In genomic region chr5:181205735-181206401, GRCh38 we compare ENCODE assay signal across 8 cellular contexts. TPM values are rescaled to one million over a fixed set of nuclear protein-coding genes. Genes with fewer than 3 reads are reported as not detected.
A peak's percentile ranks its signal among the peaks of the same experiment; 100 is the strongest.
DNase-seq lines count a peak whose midpoint lies in the region; ATAC-seq and TF ChIP-seq lines count a peak whose summit lies in the region.

No MANE protein-coding gene starts in this region.

- TF ChIP-seq POLR2A in tibial nerve (IDR thresholded peaks at IDR 0.05): no peak

- peak; percentile 40 to 46 for DNase-seq in activated CD4-positive, alpha-beta T cell treated with anti-CD3 and anti-CD28 coated beads for 4 hours
- no peak for DNase-seq in activated CD4-positive, alpha-beta T cell treated with anti-CD3 and anti-CD28 coated beads for 1 hour
- no peak for DNase-seq in astrocyte of the cerebellum (ENCODE audit: low read depth)
- DNase-seq in tibial nerve (ENCODE audit: low spot score in 2 of 2): no peak
- no peak for DNase-seq in mucosa of gallbladder (ENCODE audit: low spot score)

- no peak for ATAC-seq in GM21528 (IDR thresholded peaks at IDR 0.05; ENCODE audit: low FRiP score, unreplicated experiment)
- no peak for ATAC-seq in GM21360 (IDR thresholded peaks at IDR 0.05; ENCODE audit: unreplicated experiment)

- in situ Hi-C loops in astrocyte of the cerebellum (cut with HindIII; ENCODE audit: low sequenced_read_pairs): no loop called here

- H3K27me3 ChIP-seq in liver (ENCODE audit: control insufficient read depth in 4 of 4, insufficient read depth in 4 of 4, low read length in 3 of 4) (no peaks in the 10 kb centered on the region), tibial nerve (no peaks in the 10 kb centered on the region)

- H3K36me3 ChIP-seq in liver (ENCODE audit: control insufficient read depth in 4 of 4, insufficient read depth in 3 of 4, low read depth in 1 of 4, low read length in 3 of 4): no peaks in the 10 kb centered on the region
- no peaks in the 10 kb centered on the region for H3K36me3 ChIP-seq in tibial nerve

- TF ChIP-seq CTCF in astrocyte of the cerebellum (IDR thresholded peaks at IDR 0.05; ENCODE audit: low read depth, low read length, missing control alignments): no peak
- no peak for TF ChIP-seq CTCF in liver (IDR thresholded peaks at IDR 0.05; ENCODE audit: low read depth, low read length, missing input control)
- no peak for TF ChIP-seq CTCF in tibial nerve (IDR thresholded peaks at IDR 0.05)

- peak overlapping the region; percentile 54 for H3K4me3 ChIP-seq in astrocyte of the cerebellum (ENCODE audit: low read depth, low read length)
- H3K4me3 ChIP-seq in liver (ENCODE audit: low read depth in 1 of 3, low read length in 3 of 3): peak overlapping the region in 1 of 3 donors; percentile 52
- H3K4me3 ChIP-seq in tibial nerve: peak overlapping the region; percentile 61 to 83 (median 72)

- no peak overlapping the region for H3K27ac ChIP-seq in liver (ENCODE audit: low read depth in 1 of 2, low read length in 2 of 2)
- H3K27ac ChIP-seq in tibial nerve: peak overlapping the region in 2 of 4 donors; percentile 92

- TF ChIP-seq RAD21 in liver (IDR thresholded peaks at IDR 0.05): no peak

- H3K9me3 ChIP-seq in liver (ENCODE audit: control insufficient read depth in 4 of 4, low read length in 3 of 4): no peaks in the 10 kb centered on the region
- H3K9me3 ChIP-seq in tibial nerve: no peaks in the 10 kb centered on the region

- no peak for TF ChIP-seq EP300 in tibial nerve (IDR thresholded peaks at IDR 0.05)

- H3K9ac ChIP-seq in liver (ENCODE audit: low read depth in 1 of 2, low read length in 2 of 2): no peak overlapping the region

- H3K4me1 ChIP-seq in liver (ENCODE audit: control insufficient read depth in 4 of 4, insufficient read depth in 4 of 4, low read length in 3 of 4) (peaks cover 12 to 37% (median 26%) of the 10 kb centered on the region in 4 donors), tibial nerve (peaks cover 0 to 37% (median 13%) of the 10 kb centered on the region in 4 donors)

- 19% methylated on average over 30 of the region's 30 CpGs for WGBS in liver
- WGBS in tibial nerve, 2 donors: 26 to 27% methylated on average over 30 of the region's 30 CpGs

TF ChIP-seq in liver, 16 proteins besides CTCF, POLR2A, EP300 and RAD21:
- TF ChIP-seq HNF4A (conservative IDR thresholded peaks at IDR 0.05) (no peak), NR2F2 (IDR thresholded peaks at IDR 0.05) (peak; percentile 10)

RNA-seq across cellular contexts. Expression of gene TRIM7, which starts 0.9 kb away (rescaled TPM):
- total RNA-seq in liver: under 1 TPM in 1 of 2 donors, not detected in 1; 0.50 TPM
- polyA plus RNA-seq in liver: under 1 TPM; 0.10 to 0.14 TPM
- 10 to 100 TPM in 3 of 4 donors, 1 to 10 TPM in 1; 3.7 to 12.1 (median 10.6) TPM for total RNA-seq in tibial nerve
- 1.2 TPM for total RNA-seq in mucosa of gallbladder

RNA-seq across cellular contexts. Expression of gene TRIM41, which starts 17.2 kb away (rescaled TPM):
- total RNA-seq in liver: 10 to 100 TPM in 1 of 2 donors, 1 to 10 TPM in 1; 9.6 to 12.3 TPM
- 10 to 100 TPM in 1 of 2 donors, 1 to 10 TPM in 1; 2.8 to 14.1 TPM for polyA plus RNA-seq in liver
- total RNA-seq in tibial nerve: 10 to 100 TPM; 17.9 to 25.7 (median 22.7) TPM
- total RNA-seq in mucosa of gallbladder: 47.6 TPM

RNA-seq across cellular contexts. Expression of gene RACK1, which starts 37.8 kb away (rescaled TPM):
- total RNA-seq in liver: 1,000 to 10,000 TPM in 1 of 2 donors, 100 to 1,000 TPM in 1; 967 to 2,255 TPM
- 100 to 1,000 TPM; 310 to 913 TPM for polyA plus RNA-seq in liver
- 1,000 to 10,000 TPM; 1,722 to 2,174 (median 1,870) TPM for total RNA-seq in tibial nerve
- 1,033 TPM for total RNA-seq in mucosa of gallbladder

RNA-seq across cellular contexts. Expression of gene TRIM52, which starts 55.1 kb away (rescaled TPM):
- 10 to 100 TPM in 1 of 2 donors, 1 to 10 TPM in 1; 8.7 to 11.4 TPM for total RNA-seq in liver
- polyA plus RNA-seq in liver: 1 to 10 TPM; 2.8 to 3.9 TPM
- total RNA-seq in tibial nerve: 10 to 100 TPM; 12.3 to 20.3 (median 16.4) TPM
- total RNA-seq in mucosa of gallbladder: 22.8 TPM

RNA-seq across cellular contexts. Expression of gene OR2V2, which starts 58.5 kb away (rescaled TPM):
- total RNA-seq in liver: not detected
- not detected for polyA plus RNA-seq in liver
- not detected for total RNA-seq in tibial nerve
- not detected for total RNA-seq in mucosa of gallbladder

Comparison
In these comparisons a context has a peak if more than half of its experiments do, and no peak if none do; other contexts are left out.
1. DNase-seq: peak in activated CD4-positive, alpha-beta T cell treated with anti-CD3 and anti-CD28 coated beads for 4 hours (2 of 2); none in activated CD4-positive, alpha-beta T cell treated with anti-CD3 and anti-CD28 coated beads for 1 hour (single experiment), astrocyte of the cerebellum (single experiment), tibial nerve (0 of 2) and mucosa of gallbladder (single experiment).